Comparison of ENCODE assay signal across 8 cellular contexts in the genomic region with DNA sequence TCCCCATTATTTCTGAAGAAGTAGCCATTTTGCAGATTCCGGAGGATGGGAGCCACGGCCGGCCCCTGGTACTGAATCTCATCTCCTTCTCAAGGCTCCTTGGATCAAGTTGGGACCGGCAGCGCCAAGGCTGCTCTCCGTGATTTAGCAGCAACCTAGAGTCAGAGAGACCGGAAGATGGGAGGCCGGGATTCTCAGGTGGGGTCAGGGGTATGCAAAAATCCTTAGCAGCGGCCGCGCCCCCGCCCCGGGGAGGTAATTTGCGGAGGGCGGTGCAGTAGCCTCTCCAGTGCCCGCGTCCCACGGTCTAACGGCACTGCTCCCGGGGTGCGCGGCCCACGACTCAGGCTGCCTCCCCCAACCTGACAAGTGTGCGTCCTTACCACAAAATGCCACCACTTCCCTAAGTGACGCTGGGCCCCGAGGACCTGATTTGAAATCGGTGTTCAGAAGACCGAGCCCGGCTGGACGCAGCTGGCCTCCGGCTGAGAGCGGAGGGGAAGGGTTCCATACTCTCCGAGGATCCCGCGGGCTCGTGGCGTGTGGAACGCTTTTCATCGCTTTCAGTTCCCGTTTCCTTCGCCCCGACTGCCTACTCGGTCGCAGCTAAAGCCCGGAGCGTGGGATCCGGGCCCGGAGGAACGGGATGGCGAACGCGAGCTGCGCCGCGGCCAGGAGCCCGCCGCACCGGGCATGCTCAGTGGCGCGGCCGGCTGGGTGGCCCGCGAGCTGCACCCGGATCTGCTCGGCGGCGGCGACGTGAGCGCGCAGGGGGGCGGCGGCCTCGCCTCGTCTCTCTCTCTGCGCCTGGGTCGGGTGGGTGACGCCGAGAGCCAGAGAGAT. TPM values are rescaled to one million over a fixed set of nuclear protein-coding genes. Genes with fewer than 3 reads are reported as not detected.
A peak's percentile ranks its signal among the peaks of the same experiment; 100 is the strongest.
DNase-seq lines count a peak whose midpoint lies in the region; TF ChIP-seq lines count a peak whose summit lies in the region.

A gene with protein sequence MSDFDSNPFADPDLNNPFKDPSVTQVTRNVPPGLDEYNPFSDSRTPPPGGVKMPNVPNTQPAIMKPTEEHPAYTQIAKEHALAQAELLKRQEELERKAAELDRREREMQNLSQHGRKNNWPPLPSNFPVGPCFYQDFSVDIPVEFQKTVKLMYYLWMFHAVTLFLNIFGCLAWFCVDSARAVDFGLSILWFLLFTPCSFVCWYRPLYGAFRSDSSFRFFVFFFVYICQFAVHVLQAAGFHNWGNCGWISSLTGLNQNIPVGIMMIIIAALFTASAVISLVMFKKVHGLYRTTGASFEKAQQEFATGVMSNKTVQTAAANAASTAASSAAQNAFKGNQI (plus strand): TSS at position 787 of the 843 bp plus-strand sequence. CDS start 55 bp downstream, at position 842.

- H3K9me3 ChIP-seq in Caco-2 = no peaks in the 10 kb centered on the region
- H3K9me3 ChIP-seq in endocrine pancreas (ENCODE audit: control insufficient read depth, low read length) = no peaks in the 10 kb centered on the region

- TSS peak; percentile 54 for BruUV-seq in Caco-2 (replicated peaks; lab: Mats Ljungman, UMichigan)

- H3K4me1 ChIP-seq in Caco-2 = 0 out of 2 replicates have a peak, but pooled peaks cover 10% of the 10 kb centered on the region
- peaks cover 20% of the 10 kb centered on the region for H3K4me1 ChIP-seq in endocrine pancreas (ENCODE audit: control insufficient read depth, insufficient read depth, low read length)

- peaks cover 19% of the 10 kb centered on the region for H3K36me3 Mint-ChIP-seq in Caco-2 (ENCODE audit: insufficient read depth, unreplicated experiment)

- H3K9ac ChIP-seq in endocrine pancreas (ENCODE audit: control insufficient read depth, insufficient read depth, low read length) = peak within 1 kb of the TSS; percentile 98

- POLR2A ChIA-PET in Caco-2 (lab: Charles Lee) = interaction anchor here (0.5 to 1.3 kb wide), 2 partner anchors 66 to 266 kb away, joined by 3 to 7 read pairs; a partner anchor contains a TSS

- H3K27ac Mint-ChIP-seq in Caco-2 (ENCODE audit: unreplicated experiment) = peak within 1 kb of the TSS; percentile 95

- TF ChIP-seq CTCF in Caco-2 (IDR thresholded peaks at IDR 0.05; ENCODE audit: insufficient read depth in 1 of 2, low read depth in 1 of 2, low read length in 1 of 2, severe bottlenecking in 1 of 2, unreplicated experiment in 1 of 2) (peak in 1 of 2 experiments; percentile 15), GM20000 (IDR thresholded peaks at IDR 0.05; ENCODE audit: extremely low read depth, missing control alignments) (no peak)

- H3K36me3 ChIP-seq in Caco-2 (ENCODE audit: control insufficient read depth, insufficient read depth, low read length) = no peaks in the 10 kb centered on the region; the same call in 1 of the 2 replicates
- H3K36me3 ChIP-seq in endocrine pancreas (ENCODE audit: control insufficient read depth, insufficient read depth, low read length) = no peaks in the 10 kb centered on the region

- peak within 1 kb of the TSS; percentile 97 for H3K4me3 Mint-ChIP-seq in Caco-2 (ENCODE audit: unreplicated experiment)

- no peaks in the 10 kb centered on the region for H3K27me3 ChIP-seq in Caco-2 (replicated peaks; ENCODE audit: control insufficient read depth, insufficient read depth, low read length)
- no peaks in the 10 kb centered on the region for H3K27me3 ChIP-seq in endocrine pancreas (ENCODE audit: control insufficient read depth, insufficient read depth, low read length)

- H3K4me1 Mint-ChIP-seq in Caco-2 (ENCODE audit: low read depth, unreplicated experiment) = peaks cover 6% of the 10 kb centered on the region

- CTCF ChIA-PET in Caco-2 (lab: Charles Lee) = interaction anchor here (0.9 to 1.9 kb wide), 4 partner anchors 10 to 159 kb away, joined by 3 to 13 read pairs (median 4); no protein-coding TSS in a partner anchor

- DNase-seq in Caco-2 (peak; percentile 90 to 97), GM20000 (ENCODE audit: low spot score) (peak; percentile 94), HT-29 (ENCODE audit: low spot score) (peak; percentile 90), NOMO-1 treated with DMSO at 0.1 percent for 48 hours (lab: John Stamatoyannopoulos, UW; ENCODE audit: unreplicated experiment) (peak; percentile 92), mesenteric fat pad (ENCODE audit: low spot score) (peak; percentile 96)
- DNase-seq in activated CD8-positive, alpha-beta memory T cell treated with anti-CD3 and anti-CD28 coated beads for 48 hours (ENCODE audit: low read depth in 2 of 3, low spot score in 2 of 3) = peak; percentile 82 to 94 (median 89)
- peak; percentile 89 for DNase-seq in stimulated activated CD8-positive, alpha-beta memory T cell treated with anti-CD3 and anti-CD28 coated beads, Interleukin-15, amount 100 ng/mL, for 24 hours (ENCODE audit: low read depth)

- intact Hi-C loops in Caco-2 (cut with micrococcal nuclease; ENCODE audit: unreplicated experiment) = loop anchor here (1.0 kb wide), 2 partner anchors 33 to 66 kb away; a partner anchor contains a TSS

- peak within 1 kb of the TSS; percentile 72 for H3K4me3 ChIP-seq in Caco-2 (ENCODE audit: low read depth, low read length)
- peak within 1 kb of the TSS; percentile 95 for H3K4me3 ChIP-seq in endocrine pancreas (ENCODE audit: control insufficient read depth, insufficient read depth, low read length)

- no peaks in the 10 kb centered on the region for H3K9me3 Mint-ChIP-seq in Caco-2 (ENCODE audit: unreplicated experiment)

- no peaks in the 10 kb centered on the region for H3K27me3 Mint-ChIP-seq in Caco-2 (ENCODE audit: insufficient read depth, unreplicated experiment)

RNA-seq across cellular contexts. Expression of the gene that starts here (rescaled TPM):
- total RNA-seq in Caco-2 (2022) = 21.3 and 23.6 TPM in 2 replicates
- total RNA-seq in HT-29 (2014; rRNA removed; shearing (Covaris generic)) = 10.9 and 12.7 TPM in 2 replicates
- total RNA-seq in mesenteric fat pad = 33.8 TPM

Comparison
In these comparisons a context has a peak if more than half of its experiments do, and no peak if none do; other contexts are left out.
1. Peak in every context shown above with its lines: DNase-seq and H3K4me3 ChIP-seq.